9 cellular contexts compared by ENCODE assay signal in genomic region chr1:156602557-156602993, GRCh38. TPM values are rescaled to one million over a fixed set of nuclear protein-coding genes. Genes with fewer than 3 reads are reported as not detected.
DNase-seq lines count a peak whose midpoint lies in the region; ATAC-seq and TF ChIP-seq lines count a peak whose summit lies in the region.
"Had no signal": no experiment of that assay in that cellular context is flagged by ENCODE, and none has a peak within 500 bp of the region (broad histone marks: within the 10 kb centered on the region; RNA-seq: fewer than 3 reads in every experiment).

No MANE protein-coding gene starts in this region.

- intact Hi-C loops in Caco-2 (cut with micrococcal nuclease; ENCODE audit: unreplicated experiment) (loop anchor here (10.0 kb wide), 2 partner anchors 98 to 218 kb away; partner anchors contain the start of gene MEF2D), stomach (cut with DNase I; ENCODE audit: low total_unique reads) (loop anchor here (10.0 kb wide), 1 partner anchor 138 kb away; no protein-coding TSS in a partner anchor)

- no peak for TF ChIP-seq POLR2A in stomach (IDR thresholded peaks at IDR 0.05)

- CTCF ChIA-PET in Caco-2 (lab: Charles Lee) (no interaction called here), WTC11 (lab: Charles Lee) (interaction anchor here (0.6 to 5.5 kb wide), 16 partner anchors 10 to 157 kb away, joined by 3 to 27 read pairs (median 6); partner anchors contain the start of genes BCAN, HAPLN2, NAXE and TTC24)

- TF ChIP-seq CTCF in Caco-2 (IDR thresholded peaks at IDR 0.05; ENCODE audit: insufficient read depth in 1 of 2, low read depth in 1 of 2, low read length in 1 of 2, severe bottlenecking in 1 of 2, unreplicated experiment in 1 of 2) = peak in 1 of 2 experiments; percentile 21
- no peak for TF ChIP-seq CTCF in WTC11 (IDR thresholded peaks at IDR 0.05)
- TF ChIP-seq CTCF in stomach (IDR thresholded peaks at IDR 0.05) = no peak

- no TSS peak for BruUV-seq in Caco-2 (replicated peaks; lab: Mats Ljungman, UMichigan)

- peak; percentile 24 for ATAC-seq in WTC11
- ATAC-seq in memory B cell (ENCODE audit: low read depth) = no peak
- ATAC-seq in HG02759 (IDR thresholded peaks at IDR 0.05; ENCODE audit: unreplicated experiment) = no peak

- no peak overlapping the region for H3K27ac ChIP-seq in stomach

- DNase-seq in Caco-2 (no peak), HPDE6-E6E7 (ENCODE audit: extremely low spot score) (peak; percentile 71), WTC11 (ENCODE audit: low spot score) (no peak), memory B cell (ENCODE audit: low spot score in 2 of 2) (no peak), NCI-H1048 (lab: John Stamatoyannopoulos, UW) (no peak), NCI-H2196 (lab: John Stamatoyannopoulos, UW; ENCODE audit: unreplicated experiment) (no peak), stomach (no peak)

- WGBS in stomach, 5 donors = 31 to 40% (median 37%) methylated on average over 9 to 10 of the region's 10 CpGs

- no peak overlapping the region for H3K27ac Mint-ChIP-seq in Caco-2 (ENCODE audit: unreplicated experiment)
- 0 out of 2 replicates have a peak overlapping the region, but pooled peaks have one; percentile 49 for H3K27ac Mint-ChIP-seq in WTC11
- H3K27ac Mint-ChIP-seq in memory B cell = no peak overlapping the region

- POLR2A ChIA-PET in Caco-2 (lab: Charles Lee) = no interaction called here
- POLR2A ChIA-PET in WTC11 (lab: Charles Lee) = interaction anchor here (1.8 kb wide), 1 partner anchor 11 kb away, joined by 6 read pairs; the partner anchor contains the start of gene NAXE

- H3K9me3 Mint-ChIP-seq in Caco-2 (ENCODE audit: unreplicated experiment) (no peaks in the 10 kb centered on the region), WTC11 (no peaks in the 10 kb centered on the region), memory B cell (no peaks in the 10 kb centered on the region)

- no peaks in the 10 kb centered on the region for H3K4me1 Mint-ChIP-seq in Caco-2 (ENCODE audit: low read depth, unreplicated experiment)
- peaks cover 13% of the 10 kb centered on the region for H3K4me1 Mint-ChIP-seq in WTC11
- peaks cover 17% of the 10 kb centered on the region for H3K4me1 Mint-ChIP-seq in memory B cell

- no peak for TF ChIP-seq EP300 in stomach (IDR thresholded peaks at IDR 0.05)

- H3K9me3 ChIP-seq in Caco-2 (no peaks in the 10 kb centered on the region), stomach (no peaks in the 10 kb centered on the region)
- H3K9me3 ChIP-seq: pancreas had no signal

- H3K4me3 ChIP-seq in Caco-2 (ENCODE audit: low read depth, low read length) = no peak overlapping the region
- H3K4me3 ChIP-seq in stomach = no peak overlapping the region

- H3K36me3 ChIP-seq in Caco-2 (ENCODE audit: control insufficient read depth, insufficient read depth, low read length) (no peaks in the 10 kb centered on the region), stomach (peaks cover 8 to 17% (median 15%) of the 10 kb centered on the region in 4 donors)
- H3K36me3 ChIP-seq: pancreas had no signal

- peaks cover 8% of the 10 kb centered on the region; the same call in 1 of the 2 replicates for H3K4me1 ChIP-seq in Caco-2
- peaks cover 13 to 28% (median 23%) of the 10 kb centered on the region in 4 donors for H3K4me1 ChIP-seq in stomach

- no peaks in the 10 kb centered on the region for H3K27me3 Mint-ChIP-seq in Caco-2 (ENCODE audit: insufficient read depth, unreplicated experiment)
- H3K27me3 Mint-ChIP-seq in WTC11 (ENCODE audit: low read depth) = no peaks in the 10 kb centered on the region
- H3K27me3 Mint-ChIP-seq in memory B cell = no peaks in the 10 kb centered on the region

- H3K4me3 Mint-ChIP-seq in Caco-2 (ENCODE audit: unreplicated experiment) (peak overlapping the region; percentile 79), WTC11 (peak overlapping the region; percentile 94), memory B cell (peak overlapping the region; percentile 22)

- H3K36me3 Mint-ChIP-seq in Caco-2 (ENCODE audit: insufficient read depth, unreplicated experiment) = peaks cover 17% of the 10 kb centered on the region
- peaks cover 17% of the 10 kb centered on the region for H3K36me3 Mint-ChIP-seq in WTC11
- peaks cover 8% of the 10 kb centered on the region for H3K36me3 Mint-ChIP-seq in memory B cell

- no peaks in the 10 kb centered on the region for H3K27me3 ChIP-seq in Caco-2 (replicated peaks; ENCODE audit: control insufficient read depth, insufficient read depth, low read length)
- no peaks in the 10 kb centered on the region for H3K27me3 ChIP-seq in stomach
- H3K27me3 ChIP-seq: pancreas had no signal

TF ChIP-seq in WTC11, 78 proteins besides CTCF, POLR2A, EP300 and RAD21:
- TF ChIP-seq OVOL2 (CRISPR knock-in tag; IDR thresholded peaks at IDR 0.05; ENCODE audit: borderline replicate concordance) (no peak), ZNF121 (CRISPR knock-in tag; IDR thresholded peaks at IDR 0.05) (no peak), SMAD3 (CRISPR knock-in tag; IDR thresholded peaks at IDR 0.05; ENCODE audit: borderline replicate concordance) (no peak), SMAD4 (CRISPR knock-in tag; IDR thresholded peaks at IDR 0.05) (no peak), ZNF423 (CRISPR knock-in tag; IDR thresholded peaks at IDR 0.05) (0 out of 2 replicates have a peak, but pooled peaks have one; percentile 2), HMGA2 (CRISPR knock-in tag; IDR thresholded peaks at IDR 0.05) (no peak)
- TF ChIP-seq, protein P1, sequence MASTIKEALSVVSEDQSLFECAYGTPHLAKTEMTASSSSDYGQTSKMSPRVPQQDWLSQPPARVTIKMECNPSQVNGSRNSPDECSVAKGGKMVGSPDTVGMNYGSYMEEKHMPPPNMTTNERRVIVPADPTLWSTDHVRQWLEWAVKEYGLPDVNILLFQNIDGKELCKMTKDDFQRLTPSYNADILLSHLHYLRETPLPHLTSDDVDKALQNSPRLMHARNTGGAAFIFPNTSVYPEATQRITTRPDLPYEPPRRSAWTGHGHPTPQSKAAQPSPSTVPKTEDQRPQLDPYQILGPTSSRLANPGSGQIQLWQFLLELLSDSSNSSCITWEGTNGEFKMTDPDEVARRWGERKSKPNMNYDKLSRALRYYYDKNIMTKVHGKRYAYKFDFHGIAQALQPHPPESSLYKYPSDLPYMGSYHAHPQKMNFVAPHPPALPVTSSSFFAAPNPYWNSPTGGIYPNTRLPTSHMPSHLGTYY (CRISPR knock-in tag; IDR thresholded peaks at IDR 0.05) = no peak
- TF ChIP-seq, protein P2, sequence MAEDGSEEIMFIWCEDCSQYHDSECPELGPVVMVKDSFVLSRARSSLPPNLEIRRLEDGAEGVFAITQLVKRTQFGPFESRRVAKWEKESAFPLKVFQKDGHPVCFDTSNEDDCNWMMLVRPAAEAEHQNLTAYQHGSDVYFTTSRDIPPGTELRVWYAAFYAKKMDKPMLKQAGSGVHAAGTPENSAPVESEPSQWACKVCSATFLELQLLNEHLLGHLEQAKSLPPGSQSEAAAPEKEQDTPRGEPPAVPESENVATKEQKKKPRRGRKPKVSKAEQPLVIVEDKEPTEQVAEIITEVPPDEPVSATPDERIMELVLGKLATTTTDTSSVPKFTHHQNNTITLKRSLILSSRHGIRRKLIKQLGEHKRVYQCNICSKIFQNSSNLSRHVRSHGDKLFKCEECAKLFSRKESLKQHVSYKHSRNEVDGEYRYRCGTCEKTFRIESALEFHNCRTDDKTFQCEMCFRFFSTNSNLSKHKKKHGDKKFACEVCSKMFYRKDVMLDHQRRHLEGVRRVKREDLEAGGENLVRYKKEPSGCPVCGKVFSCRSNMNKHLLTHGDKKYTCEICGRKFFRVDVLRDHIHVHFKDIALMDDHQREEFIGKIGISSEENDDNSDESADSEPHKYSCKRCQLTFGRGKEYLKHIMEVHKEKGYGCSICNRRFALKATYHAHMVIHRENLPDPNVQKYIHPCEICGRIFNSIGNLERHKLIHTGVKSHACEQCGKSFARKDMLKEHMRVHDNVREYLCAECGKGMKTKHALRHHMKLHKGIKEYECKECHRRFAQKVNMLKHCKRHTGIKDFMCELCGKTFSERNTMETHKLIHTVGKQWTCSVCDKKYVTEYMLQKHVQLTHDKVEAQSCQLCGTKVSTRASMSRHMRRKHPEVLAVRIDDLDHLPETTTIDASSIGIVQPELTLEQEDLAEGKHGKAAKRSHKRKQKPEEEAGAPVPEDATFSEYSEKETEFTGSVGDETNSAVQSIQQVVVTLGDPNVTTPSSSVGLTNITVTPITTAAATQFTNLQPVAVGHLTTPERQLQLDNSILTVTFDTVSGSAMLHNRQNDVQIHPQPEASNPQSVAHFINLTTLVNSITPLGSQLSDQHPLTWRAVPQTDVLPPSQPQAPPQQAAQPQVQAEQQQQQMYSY (CRISPR knock-in tag; IDR thresholded peaks at IDR 0.05) = no peak
- TF ChIP-seq, protein P3, sequence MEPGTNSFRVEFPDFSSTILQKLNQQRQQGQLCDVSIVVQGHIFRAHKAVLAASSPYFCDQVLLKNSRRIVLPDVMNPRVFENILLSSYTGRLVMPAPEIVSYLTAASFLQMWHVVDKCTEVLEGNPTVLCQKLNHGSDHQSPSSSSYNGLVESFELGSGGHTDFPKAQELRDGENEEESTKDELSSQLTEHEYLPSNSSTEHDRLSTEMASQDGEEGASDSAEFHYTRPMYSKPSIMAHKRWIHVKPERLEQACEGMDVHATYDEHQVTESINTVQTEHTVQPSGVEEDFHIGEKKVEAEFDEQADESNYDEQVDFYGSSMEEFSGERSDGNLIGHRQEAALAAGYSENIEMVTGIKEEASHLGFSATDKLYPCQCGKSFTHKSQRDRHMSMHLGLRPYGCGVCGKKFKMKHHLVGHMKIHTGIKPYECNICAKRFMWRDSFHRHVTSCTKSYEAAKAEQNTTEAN (CRISPR knock-in tag; IDR thresholded peaks at IDR 0.05) = no peak

RNA-seq across cellular contexts. Expression of gene GPATCH4, which starts 1.3 kb away (rescaled TPM):
- total RNA-seq in Caco-2 (2022) = 52.5 and 53.5 TPM in 2 replicates
- 37.1 to 50.1 TPM (median 38.2 TPM) in 3 replicates for total RNA-seq in WTC11 (2021)
- 10 to 100 TPM in 3 of 5 donors, 1 to 10 TPM in 2; 9.0 to 15.6 (median 12.9) TPM for total RNA-seq in stomach
- 10 to 100 TPM; 11.2 to 24.1 (median 19.9) TPM for polyA plus RNA-seq in stomach

RNA-seq across cellular contexts. Expression of gene NAXE, which starts 11.0 kb away (rescaled TPM):
- 99.8 and 105 TPM in 2 replicates for total RNA-seq in Caco-2 (2022)
- 81.6 to 98.1 TPM (median 92.8 TPM) in 3 replicates for total RNA-seq in WTC11 (2021)
- total RNA-seq in stomach = 10 to 100 TPM; 46.1 to 81.1 (median 52.7) TPM
- 10 to 100 TPM; 68.1 to 84.9 (median 71.7) TPM for polyA plus RNA-seq in stomach

RNA-seq across cellular contexts. Expression of gene HAPLN2, which starts 16.6 kb away (rescaled TPM):
- total RNA-seq in Caco-2 (2022) (not detected in 2 replicates), WTC11 (2021) (1.1 to 1.3 TPM (median 1.2 TPM) in 3 replicates), stomach (not detected)
- under 1 TPM in 2 of 3 donors, not detected in 1; 0.33 to 0.37 TPM for polyA plus RNA-seq in stomach
- total RNA-seq: pancreas had no signal

RNA-seq across cellular contexts. Expression of gene TTC24, which starts 23.1 kb away (rescaled TPM):
- total RNA-seq in Caco-2 (2022) (not detected in 2 replicates), WTC11 (2021) (0.09 to 0.20 TPM (median 0.11 TPM) in 3 replicates), stomach (under 1 TPM in 1 of 5 donors, not detected in 4; 0.55 TPM)
- not detected for polyA plus RNA-seq in stomach
- total RNA-seq: pancreas had no signal
- polyA plus RNA-seq: pancreas had no signal

RNA-seq across cellular contexts. Expression of gene IQGAP3, which starts 30.2 kb away (rescaled TPM):
- total RNA-seq in Caco-2 (2022) (35.8 and 37.6 TPM in 2 replicates), WTC11 (2021) (30.8 to 33.3 TPM (median 33.3 TPM) in 3 replicates), stomach (10 to 100 TPM in 4 of 5 donors, 1 to 10 TPM in 1; 5.2 to 22.2 (median 14.0) TPM)
- polyA plus RNA-seq in stomach = 1 to 10 TPM; 1.2 to 4.7 (median 1.3) TPM

Comparison
In these comparisons a context has a peak if more than half of its experiments do, and no peak if none do; other contexts are left out.
1. H3K4me3 Mint-ChIP-seq: peak in every context shown above with its lines; median percentile 94 in WTC11; 79 in Caco-2; 22 in memory B cell.